Comparison of ENCODE assay signal across 24 cellular contexts in the genomic region with DNA sequence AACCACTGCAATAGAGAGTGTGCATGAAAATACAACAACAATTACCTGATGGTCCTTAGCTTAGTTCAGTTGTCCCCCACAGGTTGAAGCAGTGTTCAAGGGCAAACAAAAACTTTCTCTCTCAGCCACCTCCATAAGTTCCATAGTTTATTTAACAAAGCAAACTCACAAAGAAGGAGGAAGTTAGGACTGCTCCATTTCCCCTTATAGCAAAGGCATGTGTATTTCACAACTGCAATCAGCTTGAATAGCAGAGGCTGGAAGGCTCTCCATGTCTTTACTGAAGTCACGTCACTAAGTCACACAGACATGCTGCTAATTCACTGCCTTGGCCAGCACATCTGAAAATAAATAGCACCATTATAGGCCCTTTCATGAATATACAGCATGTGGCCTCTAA. TPM values are rescaled to one million over a fixed set of nuclear protein-coding genes. Genes with fewer than 3 reads are reported as not detected.
A peak's percentile ranks its signal among the peaks of the same experiment; 100 is the strongest.
DNase-seq lines count a peak whose midpoint lies in the region; ATAC-seq lines count a peak whose summit lies in the region.
"Had no signal": no experiment of that assay in that cellular context is flagged by ENCODE, and none has a peak within 500 bp of the region (broad histone marks: within the 10 kb centered on the region; RNA-seq: fewer than 3 reads in every experiment).

No MANE protein-coding gene starts in this region.

- no peaks in the 10 kb centered on the region for H3K9me3 ChIP-seq in aorta (ENCODE audit: control insufficient read depth, low read length)
- no peaks in the 10 kb centered on the region for H3K9me3 ChIP-seq in MG63
- H3K9me3 ChIP-seq: gastrocnemius medialis, suprapubic skin had no signal

- H3K4me1 Mint-ChIP-seq in activated naive CD4-positive, alpha-beta T cell treated with anti-CD3 and anti-CD28 coated beads, Interleukin-2, amount 50 U/mL, for 24 hours: no peaks in the 10 kb centered on the region
- peaks cover 30% of the 10 kb centered on the region for H3K4me1 Mint-ChIP-seq in activated CD8-positive, alpha-beta memory T cell treated with anti-CD3 and anti-CD28 coated beads, Interleukin-2, amount 10 ng/mL, durations not matched to agents 7 days and 5 days

- H3K36me3 ChIP-seq in aorta (ENCODE audit: control insufficient read depth in 1 of 2, insufficient read depth in 2 of 2, low read length in 1 of 2) (no peaks in the 10 kb centered on the region), MG63 (no peaks in the 10 kb centered on the region)
- H3K36me3 ChIP-seq: gastrocnemius medialis, suprapubic skin had no signal

- CTCF ChIA-PET in activated CD8-positive, alpha-beta memory T cell treated with anti-CD3 and anti-CD28 coated beads, Interleukin-2, amount 10 ng/mL, durations not matched to agents 7 days and 5 days (lab: Charles Lee): interaction anchor here (1.1 kb wide), 1 partner anchor 33 kb away, joined by 3 read pairs; no protein-coding TSS in a partner anchor

- ATAC-seq in left colon: peak; percentile 41
- ATAC-seq in aorta (ENCODE audit: low FRiP score): peak; percentile 26
- no peak for ATAC-seq in activated CD8-positive, alpha-beta memory T cell treated with anti-CD3 and anti-CD28 coated beads, Interleukin-2, amount 10 ng/mL, durations not matched to agents 7 days and 5 days
- ATAC-seq: gastrocnemius medialis, GM23338 had no signal

- no peak overlapping the region for H3K27ac ChIP-seq in aorta (ENCODE audit: low read depth in 1 of 2, low read length in 2 of 2)
- H3K27ac ChIP-seq: gastrocnemius medialis, parathyroid adenoma, suprapubic skin had no signal

- H3K4me3 Mint-ChIP-seq in activated naive CD4-positive, alpha-beta T cell treated with anti-CD3 and anti-CD28 coated beads, Interleukin-2, amount 50 U/mL, for 24 hours: no peak overlapping the region
- no peak overlapping the region for H3K4me3 Mint-ChIP-seq in activated CD8-positive, alpha-beta memory T cell treated with anti-CD3 and anti-CD28 coated beads, Interleukin-2, amount 10 ng/mL, durations not matched to agents 7 days and 5 days
- H3K4me3 Mint-ChIP-seq: CD4-positive, CD25-positive, alpha-beta regulatory T cell; GM23338 had no signal

- WGBS in aorta, 2 donors: 0 to 59% methylated on average over 1 of the region's 1 CpG

- intact Hi-C loops in left colon (cut with DNase I, micrococcal nuclease) (no loop called here), aorta (cut with DNase I) (no loop called here)

- DNase-seq in activated naive CD4-positive, alpha-beta T cell treated with anti-CD3 and anti-CD28 coated beads, Interleukin-2, amount 50 U/mL, for 16 hours: no peak
- peak; percentile 86 for DNase-seq in SIG-M5 treated with dmso at 0.1 percent for 504 hours (lab: John Stamatoyannopoulos, UW; ENCODE audit: unreplicated experiment)
- DNase-seq in left colon: no peak
- DNase-seq in aorta: no peak
- no peak for DNase-seq in activated CD8-positive, alpha-beta memory T cell treated with anti-CD3 and anti-CD28 coated beads, Interleukin-2, amount 10 ng/mL, durations not matched to agents 7 days and 5 days
- DNase-seq in C1 segment of cervical spinal cord (lab: John Stamatoyannopoulos, UW): no peak
- DNase-seq in MG63: no peak
- DNase-seq: 8988T; activated CD4-positive, alpha-beta T cell treated with anti-CD3 and anti-CD28 coated beads for 1 hour; activated effector memory CD4-positive, alpha-beta T cell treated with Interleukin-2 at 50 U/mL for 16 hours; CD4-positive, CD25-positive, alpha-beta regulatory T cell; DMS53; gastrocnemius medialis; IMR-90; left cardiac atrium; NCI-H1092; NCI-H2081 treated with DMSO at 0.1 percent for 48 hours; Right ventricle myocardium superior; small intestine; stimulated activated CD8-positive, alpha-beta memory T cell treated with anti-CD3 and anti-CD28 coated beads, Interleukin-4, amount 100 ng/mL, for 48 hours had no signal

- H3K9me3 Mint-ChIP-seq in activated naive CD4-positive, alpha-beta T cell treated with anti-CD3 and anti-CD28 coated beads, Interleukin-2, amount 50 U/mL, for 24 hours: no peaks in the 10 kb centered on the region
- no peaks in the 10 kb centered on the region for H3K9me3 Mint-ChIP-seq in activated CD8-positive, alpha-beta memory T cell treated with anti-CD3 and anti-CD28 coated beads, Interleukin-2, amount 10 ng/mL, durations not matched to agents 7 days and 5 days (ENCODE audit: low read depth)
- H3K9me3 Mint-ChIP-seq: GM23338 had no signal

- no peaks in the 10 kb centered on the region for H3K27me3 Mint-ChIP-seq in activated naive CD4-positive, alpha-beta T cell treated with anti-CD3 and anti-CD28 coated beads, Interleukin-2, amount 50 U/mL, for 24 hours
- no peaks in the 10 kb centered on the region for H3K27me3 Mint-ChIP-seq in activated CD8-positive, alpha-beta memory T cell treated with anti-CD3 and anti-CD28 coated beads, Interleukin-2, amount 10 ng/mL, durations not matched to agents 7 days and 5 days

- no peaks in the 10 kb centered on the region for H3K36me3 Mint-ChIP-seq in activated naive CD4-positive, alpha-beta T cell treated with anti-CD3 and anti-CD28 coated beads, Interleukin-2, amount 50 U/mL, for 24 hours
- H3K36me3 Mint-ChIP-seq in activated CD8-positive, alpha-beta memory T cell treated with anti-CD3 and anti-CD28 coated beads, Interleukin-2, amount 10 ng/mL, durations not matched to agents 7 days and 5 days: peaks cover 41% of the 10 kb centered on the region
- H3K36me3 Mint-ChIP-seq: CD4-positive, CD25-positive, alpha-beta regulatory T cell had no signal

- H3K27me3 ChIP-seq in aorta (ENCODE audit: control insufficient read depth in 1 of 2, insufficient read depth in 2 of 2, low read length in 1 of 2) (peaks cover 0 to 1% of the 10 kb centered on the region in 2 donors), MG63 (no peaks in the 10 kb centered on the region)
- H3K27me3 ChIP-seq: gastrocnemius medialis, suprapubic skin had no signal

- H3K4me3 ChIP-seq in aorta (ENCODE audit: low read length in 2 of 2) (no peak overlapping the region), MG63 (no peak overlapping the region)
- H3K4me3 ChIP-seq: gastrocnemius medialis, GM23338, suprapubic skin had no signal

- no peaks in the 10 kb centered on the region for H3K4me1 ChIP-seq in aorta (ENCODE audit: control insufficient read depth in 1 of 2, insufficient read depth in 2 of 2, low read length in 2 of 2)
- H3K4me1 ChIP-seq: gastrocnemius medialis, parathyroid adenoma, suprapubic skin had no signal

- peak overlapping the region; percentile 30 for H3K27ac Mint-ChIP-seq in activated naive CD4-positive, alpha-beta T cell treated with anti-CD3 and anti-CD28 coated beads, Interleukin-2, amount 50 U/mL, for 24 hours
- no peak overlapping the region for H3K27ac Mint-ChIP-seq in activated CD8-positive, alpha-beta memory T cell treated with anti-CD3 and anti-CD28 coated beads, Interleukin-2, amount 10 ng/mL, durations not matched to agents 7 days and 5 days
- H3K27ac Mint-ChIP-seq: CD4-positive, CD25-positive, alpha-beta regulatory T cell; GM23338 had no signal

RNA-seq across cellular contexts. Expression of a gene that starts 43.3 kb away (rescaled TPM):
- total RNA-seq in left colon: 10 to 100 TPM; 10.3 to 18.8 TPM
- 10 to 100 TPM; 20.2 to 42.8 TPM for total RNA-seq in aorta
- polyA plus RNA-seq in aorta: 1 to 10 TPM; 2.0 to 2.9 TPM
- total RNA-seq in activated CD8-positive, alpha-beta memory T cell treated with anti-CD3 and anti-CD28 coated beads, Interleukin-2, amount 10 ng/mL, durations not matched to agents 7 days and 5 days: 100 to 1,000 TPM; 374 to 389 TPM
- 5.9 and 6.5 TPM in 2 replicates for total RNA-seq in MG63 (2014; rRNA removed; shearing (Covaris generic); ENCODE audit: low replicate concordance)
- total RNA-seq: IMR-90 had no signal
- polyA plus RNA-seq: IMR-90 had no signal

Comparison
In these comparisons a context has a peak if more than half of its experiments do, and no peak if none do; other contexts are left out.
1. RNA of a gene that starts 43.3 kb away (total RNA-seq): 374 to 389 TPM in activated CD8-positive, alpha-beta memory T cell treated with anti-CD3 and anti-CD28 coated beads, Interleukin-2, amount 10 ng/mL, durations not matched to agents 7 days and 5 days; 20.2 to 42.8 TPM in aorta, 10.3 to 18.8 TPM in left colon and 5.9 to 6.5 TPM in MG63; every median in the first group is over 4 times any median in the second.